Comparison of ENCODE assay signal across 1 cellular context in the genomic region with DNA sequence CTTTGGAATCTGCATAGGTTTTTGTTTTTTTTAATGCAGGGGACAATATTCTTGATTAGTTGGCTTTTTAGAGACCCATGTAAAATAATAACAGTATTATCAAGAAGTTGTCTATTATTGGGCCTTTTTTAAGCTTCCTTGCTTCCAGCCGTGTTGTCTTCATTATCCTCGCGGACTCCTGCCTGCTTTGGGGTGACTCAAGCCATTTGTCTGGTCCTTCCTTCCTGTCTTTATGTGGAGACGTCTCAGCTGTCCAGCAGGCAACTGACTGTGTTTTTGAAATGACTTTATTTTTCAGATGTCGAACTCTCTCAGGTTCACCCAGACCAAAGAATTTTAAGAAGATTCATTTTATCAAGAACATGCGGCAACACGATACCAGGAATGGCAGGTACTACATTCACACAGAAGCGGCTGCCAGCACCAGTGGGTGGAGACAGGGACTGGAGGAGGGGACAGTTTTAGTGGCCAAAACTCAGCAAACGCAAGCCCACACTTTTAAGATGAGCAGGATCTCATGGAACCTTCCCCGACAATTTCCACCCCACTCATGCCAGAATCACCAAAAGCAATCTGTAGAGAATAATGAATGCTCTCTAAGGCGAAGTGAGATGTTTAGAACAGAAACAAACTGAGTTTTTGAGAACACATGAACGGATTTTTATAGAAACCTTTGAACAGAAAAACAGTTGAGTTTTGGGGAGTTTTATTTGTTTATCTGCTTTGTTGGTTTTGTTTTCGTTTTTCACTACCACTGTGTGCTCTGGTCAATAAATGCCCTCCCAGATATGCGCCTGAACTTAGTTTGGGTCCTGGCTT.
TF ChIP-seq lines count a peak whose summit lies in the region.

No MANE protein-coding gene starts in this region.

TF ChIP-seq in H1, 55 proteins besides CTCF, POLR2A, EP300 and RAD21:
- TF ChIP-seq SP2 (IDR thresholded peaks at IDR 0.05; ENCODE audit: low read length) (no peak), GTF2F1 (IDR thresholded peaks at IDR 0.05; ENCODE audit: borderline replicate concordance, low read depth, low read length) (no peak), RNF2 (IDR thresholded peaks at IDR 0.05; ENCODE audit: borderline replicate concordance, low read depth, low read length, missing control alignments, poor library complexity, severe bottlenecking) (no peak), KDM5A (IDR thresholded peaks at IDR 0.05; ENCODE audit: low read length) (no peak), JUN (IDR thresholded peaks at IDR 0.05; ENCODE audit: low read depth, low read length) (no peak), CHD2 (IDR thresholded peaks at IDR 0.05; ENCODE audit: low read length) (no peak), HDAC2 (IDR thresholded peaks at IDR 0.05; ENCODE audit: borderline replicate concordance in 1 of 2, low read depth in 2 of 2, low read length in 2 of 2) (no peak), ZNF274 (IDR thresholded peaks at IDR 0.05; ENCODE audit: borderline replicate concordance, extremely low read depth, low read length) (no peak)
- TF ChIP-seq, protein P1, sequence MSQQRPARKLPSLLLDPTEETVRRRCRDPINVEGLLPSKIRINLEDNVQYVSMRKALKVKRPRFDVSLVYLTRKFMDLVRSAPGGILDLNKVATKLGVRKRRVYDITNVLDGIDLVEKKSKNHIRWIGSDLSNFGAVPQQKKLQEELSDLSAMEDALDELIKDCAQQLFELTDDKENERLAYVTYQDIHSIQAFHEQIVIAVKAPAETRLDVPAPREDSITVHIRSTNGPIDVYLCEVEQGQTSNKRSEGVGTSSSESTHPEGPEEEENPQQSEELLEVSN (IDR thresholded peaks at IDR 0.05): no peak
- TF ChIP-seq, protein P2, sequence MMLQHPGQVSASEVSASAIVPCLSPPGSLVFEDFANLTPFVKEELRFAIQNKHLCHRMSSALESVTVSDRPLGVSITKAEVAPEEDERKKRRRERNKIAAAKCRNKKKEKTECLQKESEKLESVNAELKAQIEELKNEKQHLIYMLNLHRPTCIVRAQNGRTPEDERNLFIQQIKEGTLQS (IDR thresholded peaks at IDR 0.05; ENCODE audit: insufficient read depth, low read depth, low read length): no peak
